In genomic region chr11:12329169-12329568, GRCh38 we compare ENCODE assay signal across 17 cellular contexts. TPM values are rescaled to one million over a fixed set of nuclear protein-coding genes. Genes with fewer than 3 reads are reported as not detected.
"Had no signal": no experiment of that assay in that cellular context is flagged by ENCODE, and none has a peak within 500 bp of the region (broad histone marks: within the 10 kb centered on the region; RNA-seq: fewer than 3 reads in every experiment).

No MANE protein-coding gene starts in this region.

- H3K4me3 ChIP-seq: ascending aorta, gastrocnemius medialis, skin epidermis had no signal

- H3K9me3 Mint-ChIP-seq: activated CD4-positive, alpha-beta T cell treated with anti-CD3 and anti-CD28 coated beads, Interleukin-2, amount 10 ng/mL, durations not matched to agents 7 days and 5 days; activated T-cell treated with anti-CD3 and anti-CD28 coated beads, Interleukin-2, amount 50 U/mL, for 72 hours; nephron; stimulated activated naive CD8-positive, alpha-beta T cell treated with anti-CD3 and anti-CD28 coated beads, Interleukin-15, amount 100 ng/mL, for 72 hours; T-helper 1 cell treated with Interleukin-12 subunit alpha and Interleukin-12 subunit beta and Interleukin-4 antibody, amounts not matched to agents 30 μg/mL and 1 μg/mL, for 36 hours had no signal

- H3K27me3 ChIP-seq: ascending aorta, gastrocnemius medialis had no signal

- H3K27ac ChIP-seq: ascending aorta, gastrocnemius medialis, skin epidermis had no signal

- H3K36me3 ChIP-seq: gastrocnemius medialis had no signal

- FAIRE-seq: islet of Langerhans had no signal

- H3K9me3 ChIP-seq: ascending aorta, gastrocnemius medialis had no signal

- H3K27ac Mint-ChIP-seq: activated CD4-positive, alpha-beta T cell treated with anti-CD3 and anti-CD28 coated beads, Interleukin-2, amount 10 ng/mL, durations not matched to agents 7 days and 5 days; activated T-cell treated with anti-CD3 and anti-CD28 coated beads, Interleukin-2, amount 50 U/mL, for 72 hours; nephron; stimulated activated naive CD8-positive, alpha-beta T cell treated with anti-CD3 and anti-CD28 coated beads, Interleukin-15, amount 100 ng/mL, for 72 hours; T-helper 1 cell treated with Interleukin-12 subunit alpha and Interleukin-12 subunit beta and Interleukin-4 antibody, amounts not matched to agents 30 μg/mL and 1 μg/mL, for 36 hours had no signal

- H3K27me3 Mint-ChIP-seq: activated CD4-positive, alpha-beta T cell treated with anti-CD3 and anti-CD28 coated beads, Interleukin-2, amount 10 ng/mL, durations not matched to agents 7 days and 5 days; stimulated activated naive CD8-positive, alpha-beta T cell treated with anti-CD3 and anti-CD28 coated beads, Interleukin-15, amount 100 ng/mL, for 72 hours had no signal

- H3K4me1 Mint-ChIP-seq: stimulated activated naive CD8-positive, alpha-beta T cell treated with anti-CD3 and anti-CD28 coated beads, Interleukin-15, amount 100 ng/mL, for 72 hours had no signal

- H3K4me3 Mint-ChIP-seq: activated CD4-positive, alpha-beta T cell treated with anti-CD3 and anti-CD28 coated beads, Interleukin-2, amount 10 ng/mL, durations not matched to agents 7 days and 5 days; activated T-cell treated with anti-CD3 and anti-CD28 coated beads, Interleukin-2, amount 50 U/mL, for 72 hours; nephron; stimulated activated naive CD8-positive, alpha-beta T cell treated with anti-CD3 and anti-CD28 coated beads, Interleukin-15, amount 100 ng/mL, for 72 hours; T-helper 1 cell treated with Interleukin-12 subunit alpha and Interleukin-12 subunit beta and Interleukin-4 antibody, amounts not matched to agents 30 μg/mL and 1 μg/mL, for 36 hours had no signal

- DNase-seq: activated CD4-positive, alpha-beta T cell treated with anti-CD3 and anti-CD28 coated beads, Interleukin-2, amount 10 ng/mL, durations not matched to agents 7 days and 5 days; activated CD8-positive, alpha-beta memory T cell treated with anti-CD3 and anti-CD28 coated beads for 24 hours; activated CD8-positive, alpha-beta memory T cell treated with anti-CD3 and anti-CD28 coated beads, Interleukin-2, amount 50 U/mL, for 48 hours; activated effector memory CD4-positive, alpha-beta T cell treated with anti-CD3 and anti-CD28 coated beads, Interleukin-2, amount 50 U/mL, for 16 hours; activated naive CD4-positive, alpha-beta T cell treated with anti-CD3 and anti-CD28 coated beads, Interleukin-2, amount 50 U/mL, for 16 hours; activated T-cell treated with anti-CD3 and anti-CD28 coated beads, Interleukin-2, amount 50 U/mL, for 72 hours; effector CD4-positive, alpha-beta T cell; gastrocnemius medialis; left cardiac atrium; mesendoderm; right cardiac atrium; stimulated activated naive CD8-positive, alpha-beta T cell treated with anti-CD3 and anti-CD28 coated beads, Interleukin-15, amount 100 ng/mL, for 72 hours had no signal

RNA-seq across cellular contexts. Expression of gene PARVA, which starts 48.2 kb away (rescaled TPM):
- total RNA-seq: activated T-cell treated with anti-CD3 and anti-CD28 coated beads, Interleukin-2, amount 50 U/mL, for 72 hours had no signal
